ENCODE assay signal across 8 cellular contexts in the genomic region with DNA sequence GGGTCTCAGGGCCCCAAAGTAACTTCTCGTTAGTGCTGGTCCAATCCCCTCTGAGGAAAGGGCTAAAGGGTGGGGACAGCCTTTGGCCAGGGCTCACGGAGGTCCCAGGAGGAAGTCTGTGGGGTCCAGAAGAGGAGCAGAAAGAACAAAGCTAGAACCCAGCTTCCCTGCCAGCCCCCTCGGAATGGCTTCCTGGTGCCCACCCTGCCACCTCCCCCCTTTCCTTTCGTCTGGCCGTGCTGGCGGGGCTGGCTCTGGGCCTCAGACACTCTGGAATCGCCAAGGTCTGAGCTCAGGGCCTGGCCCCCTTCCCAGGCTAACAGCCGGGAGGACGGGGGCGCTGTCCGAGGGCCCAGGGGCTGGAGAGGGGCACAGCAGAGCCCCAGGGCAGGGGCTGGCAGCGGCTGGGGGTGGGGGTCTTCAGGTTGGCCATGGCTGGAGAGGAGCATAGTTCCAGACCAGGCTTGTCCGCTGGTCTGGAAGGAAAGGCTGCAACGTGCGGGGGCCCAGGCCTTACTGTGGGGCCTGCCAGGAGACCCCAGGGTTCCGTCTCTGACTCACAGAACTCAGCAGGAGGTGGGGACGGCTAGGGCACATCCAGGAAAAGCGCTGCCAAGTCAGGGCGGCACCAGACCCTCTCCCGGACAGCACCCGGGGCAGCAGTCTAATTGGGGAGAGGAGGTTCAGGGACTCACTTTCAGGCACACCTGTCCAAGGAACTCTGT. TPM values are rescaled to one million over a fixed set of nuclear protein-coding genes. Genes with fewer than 3 reads are reported as not detected.
DNase-seq lines count a peak whose midpoint lies in the region; ATAC-seq and TF ChIP-seq lines count a peak whose summit lies in the region.

No MANE protein-coding gene starts in this region.

- TF ChIP-seq EP300 in transverse colon (IDR thresholded peaks at IDR 0.05; ENCODE audit: low read depth) = no peak

- no peaks in the 10 kb centered on the region for H3K27me3 Mint-ChIP-seq in stimulated activated naive CD8-positive, alpha-beta T cell treated with anti-CD3 and anti-CD28 coated beads, Interleukin-15, Interleukin-2, amounts not matched to agents 100 ng/mL and 50 ng/mL, for 24 hours
- H3K27me3 Mint-ChIP-seq in central memory CD8-positive, alpha-beta T cell = no peaks in the 10 kb centered on the region
- H3K27me3 Mint-ChIP-seq in memory B cell = no peaks in the 10 kb centered on the region

- ATAC-seq in stimulated activated naive CD8-positive, alpha-beta T cell treated with anti-CD3 and anti-CD28 coated beads, Interleukin-15, Interleukin-2, amounts not matched to agents 100 U/mL and 50 U/mL, for 24 hours = no peak
- ATAC-seq in central memory CD8-positive, alpha-beta T cell (replicated peaks; ENCODE audit: extremely low read depth, poor library complexity, severe bottlenecking) = no peak
- no peak for ATAC-seq in memory B cell (ENCODE audit: low read depth)

- no peaks in the 10 kb centered on the region for H3K9me3 ChIP-seq in transverse colon

- no peaks in the 10 kb centered on the region for H3K36me3 ChIP-seq in transverse colon

- no peak for TF ChIP-seq POLR2A in transverse colon (IDR thresholded peaks at IDR 0.05)

- 37 to 64% methylated on average over 8 to 14 of the region's 21 CpGs for WGBS in transverse colon (ENCODE audit: low coverage in 1 of 2), 2 donors

- no peaks in the 10 kb centered on the region for H3K36me3 Mint-ChIP-seq in stimulated activated naive CD8-positive, alpha-beta T cell treated with anti-CD3 and anti-CD28 coated beads, Interleukin-15, Interleukin-2, amounts not matched to agents 100 ng/mL and 50 ng/mL, for 24 hours (ENCODE audit: low read depth)
- H3K36me3 Mint-ChIP-seq in central memory CD8-positive, alpha-beta T cell (ENCODE audit: insufficient read depth) = peaks cover 4% of the 10 kb centered on the region
- no peaks in the 10 kb centered on the region for H3K36me3 Mint-ChIP-seq in memory B cell

- H3K27me3 ChIP-seq in transverse colon = no peaks in the 10 kb centered on the region

- peak overlapping the region; percentile 62 for H3K4me3 Mint-ChIP-seq in stimulated activated naive CD8-positive, alpha-beta T cell treated with anti-CD3 and anti-CD28 coated beads, Interleukin-15, Interleukin-2, amounts not matched to agents 100 ng/mL and 50 ng/mL, for 24 hours
- peak overlapping the region; percentile 82 for H3K4me3 Mint-ChIP-seq in central memory CD8-positive, alpha-beta T cell
- peak overlapping the region; percentile 62 for H3K4me3 Mint-ChIP-seq in memory B cell

- in situ Hi-C loops in transverse colon (cut with MboI; ENCODE audit: low pct_ligation_motif_present in 1 of 4, low pct_unique_long_range_greater_than_20kb in 1 of 4, low sequenced_read_pairs in 3 of 4) = no loop called here

- no peaks in the 10 kb centered on the region for H3K9me3 Mint-ChIP-seq in stimulated activated naive CD8-positive, alpha-beta T cell treated with anti-CD3 and anti-CD28 coated beads, Interleukin-15, Interleukin-2, amounts not matched to agents 100 ng/mL and 50 ng/mL, for 24 hours
- H3K9me3 Mint-ChIP-seq in central memory CD8-positive, alpha-beta T cell = no peaks in the 10 kb centered on the region
- no peaks in the 10 kb centered on the region for H3K9me3 Mint-ChIP-seq in memory B cell

- H3K4me1 ChIP-seq in transverse colon = peaks cover 34 to 62% (median 50%) of the 10 kb centered on the region in 4 donors

- H3K4me1 Mint-ChIP-seq in stimulated activated naive CD8-positive, alpha-beta T cell treated with anti-CD3 and anti-CD28 coated beads, Interleukin-15, Interleukin-2, amounts not matched to agents 100 ng/mL and 50 ng/mL, for 24 hours (ENCODE audit: low read depth) = peaks cover 68% of the 10 kb centered on the region
- peaks cover 62% of the 10 kb centered on the region for H3K4me1 Mint-ChIP-seq in central memory CD8-positive, alpha-beta T cell
- H3K4me1 Mint-ChIP-seq in memory B cell = peaks cover 27% of the 10 kb centered on the region

- intact Hi-C loops in transverse colon (cut with DNase I; ENCODE audit: low total_unique reads) = no loop called here

- H3K27ac ChIP-seq in transverse colon = peak overlapping the region; percentile 85 to 92 (median 89)

- no peak for TF ChIP-seq CTCF in transverse colon (IDR thresholded peaks at IDR 0.05)

- DNase-seq in stimulated activated naive CD8-positive, alpha-beta T cell treated with anti-CD3 and anti-CD28 coated beads, Interleukin-15, Interleukin-2, amounts not matched to agents 100 U/mL and 50 U/mL, for 24 hours = no peak
- DNase-seq in central memory CD8-positive, alpha-beta T cell (ENCODE audit: low spot score in 2 of 2) = no peak
- DNase-seq in memory B cell (ENCODE audit: low spot score in 2 of 2) = no peak
- no peak for DNase-seq in transverse colon
- DNase-seq in NCI-H524 (lab: John Stamatoyannopoulos, UW) = no peak
- no peak for DNase-seq in AG08396 (ENCODE audit: low spot score)
- no peak for DNase-seq in COLO668 (lab: John Stamatoyannopoulos, UW; ENCODE audit: unreplicated experiment)

- H3K4me3 ChIP-seq in transverse colon = peak overlapping the region; percentile 38 to 60 (median 58)

- peak overlapping the region; percentile 55 for H3K27ac Mint-ChIP-seq in stimulated activated naive CD8-positive, alpha-beta T cell treated with anti-CD3 and anti-CD28 coated beads, Interleukin-15, Interleukin-2, amounts not matched to agents 100 ng/mL and 50 ng/mL, for 24 hours
- peak overlapping the region; percentile 92 for H3K27ac Mint-ChIP-seq in central memory CD8-positive, alpha-beta T cell (ENCODE audit: low read depth)
- H3K27ac Mint-ChIP-seq in memory B cell = no peak overlapping the region

RNA-seq across cellular contexts. Expression of a gene that starts 0.8 kb away (rescaled TPM):
- 100 to 1,000 TPM in 2 of 4 donors, 10 to 100 TPM in 2; 48.7 to 467 (median 140) TPM for total RNA-seq in transverse colon

RNA-seq across cellular contexts. Expression of a gene that starts 11.3 kb away (rescaled TPM):
- total RNA-seq in transverse colon = 10 to 100 TPM in 3 of 4 donors, 1 to 10 TPM in 1; 6.4 to 38.4 (median 27.9) TPM

RNA-seq across cellular contexts. Expression of a gene that starts 13.4 kb away (rescaled TPM):
- total RNA-seq in transverse colon = 100 to 1,000 TPM in 1 of 4 donors, 10 to 100 TPM in 3; 25.2 to 254 (median 51.6) TPM

RNA-seq across cellular contexts. Expression of a gene that starts 16.9 kb away (rescaled TPM):
- total RNA-seq in transverse colon = 100 to 1,000 TPM in 2 of 4 donors, 10 to 100 TPM in 2; 90.2 to 215 (median 106) TPM

RNA-seq across cellular contexts. Expression of a gene that starts 34.1 kb away (rescaled TPM):
- total RNA-seq in transverse colon = 10 to 100 TPM; 41.0 to 78.4 (median 69.2) TPM
